ENCODE assay signal across 8 cellular contexts in the genomic region with DNA sequence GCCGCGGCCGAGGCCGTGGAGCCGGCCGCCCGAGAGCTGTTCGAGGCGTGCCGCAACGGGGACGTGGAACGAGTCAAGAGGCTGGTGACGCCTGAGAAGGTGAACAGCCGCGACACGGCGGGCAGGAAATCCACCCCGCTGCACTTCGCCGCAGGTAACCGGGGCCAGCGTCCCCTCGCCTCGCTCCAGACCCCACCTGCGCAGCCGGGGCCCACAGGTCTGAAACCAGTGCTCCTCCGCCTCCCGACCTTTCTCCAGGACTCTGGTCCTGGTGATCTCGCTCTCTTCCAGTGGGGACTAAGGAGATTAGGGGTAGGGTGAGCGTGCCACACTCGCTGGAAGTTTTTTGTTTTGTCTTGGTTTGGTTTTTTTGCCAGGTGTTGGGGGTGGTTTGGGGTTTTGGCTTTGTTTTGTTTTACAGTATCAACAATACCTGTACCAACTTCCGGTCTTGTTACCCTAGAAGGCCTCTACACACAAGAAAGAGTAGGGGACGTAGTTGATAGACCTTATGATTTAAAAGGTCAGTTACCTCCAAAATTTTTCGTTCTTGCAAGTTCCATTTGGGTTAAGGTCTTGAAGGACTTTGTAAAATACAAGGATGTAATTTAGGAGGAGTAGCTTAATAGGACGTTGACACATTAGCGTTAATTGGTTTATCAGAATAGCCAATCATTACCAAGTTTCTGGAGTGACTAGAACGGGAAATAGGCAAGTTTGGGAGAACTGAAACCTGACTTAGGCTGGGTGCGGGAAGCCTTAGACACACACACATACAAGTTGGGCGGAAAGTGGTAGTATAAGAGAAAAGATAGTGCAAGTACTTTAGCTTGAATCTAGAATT. TPM values are rescaled to one million over a fixed set of nuclear protein-coding genes. Genes with fewer than 3 reads are reported as not detected.
A peak's percentile ranks its signal among the peaks of the same experiment; 100 is the strongest.
DNase-seq lines count a peak whose midpoint lies in the region; ATAC-seq and TF ChIP-seq lines count a peak whose summit lies in the region.

No MANE protein-coding gene starts in this region.

- DNase-seq in BJ (ENCODE audit: low read depth) (peak; percentile 18), globus pallidus (ENCODE audit: low spot score) (peak; percentile 45), ovary (peak in 2 of 5 donors; percentile 35 to 53), NCI-H774 (lab: John Stamatoyannopoulos, UW) (no peak)
- peak; percentile 73 for DNase-seq in activated naive CD4-positive, alpha-beta T cell treated with anti-CD3 and anti-CD28 coated beads, Interleukin-2, amount 10 ng/mL, durations not matched to agents 7 days and 5 days

- ATAC-seq in GM18867 (IDR thresholded peaks at IDR 0.05; ENCODE audit: unreplicated experiment), result peak; percentile 43
- ATAC-seq in HG03064 (IDR thresholded peaks at IDR 0.05; ENCODE audit: low read depth, unreplicated experiment), result peak; percentile 40

- TF ChIP-seq EP300 in ovary (IDR thresholded peaks at IDR 0.05), result no peak

- no peaks in the 10 kb centered on the region for H3K9me2 ChIP-seq in OCI-LY1 (ENCODE audit: low read depth, low read length)

- TF ChIP-seq CTCF in BJ (IDR thresholded peaks at IDR 0.05; ENCODE audit: insufficient read depth, low read depth, low read length), result no peak
- TF ChIP-seq CTCF in OCI-LY1 (IDR thresholded peaks at IDR 0.05; ENCODE audit: low read length), result no peak
- TF ChIP-seq CTCF in ovary (IDR thresholded peaks at IDR 0.05), result no peak

- H3K27me3 Mint-ChIP-seq in activated naive CD4-positive, alpha-beta T cell treated with anti-CD3 and anti-CD28 coated beads, Interleukin-2, amount 10 ng/mL, durations not matched to agents 7 days and 5 days, result no peaks in the 10 kb centered on the region

- H3K27ac ChIP-seq in OCI-LY1 (ENCODE audit: low read depth, low read length, poor library complexity, severe bottlenecking), result peak overlapping the region; percentile 82
- peak overlapping the region; percentile 95 for H3K27ac ChIP-seq in ovary

- peak overlapping the region; percentile 96 for H3K4me3 ChIP-seq in BJ (ENCODE audit: low read depth, low read length)
- H3K4me3 ChIP-seq in OCI-LY1 (ENCODE audit: low read depth, low read length, poor library complexity, severe bottlenecking), result peak overlapping the region; percentile 96
- H3K4me3 ChIP-seq in ovary, result peak overlapping the region; percentile 81

- peak overlapping the region; percentile 98 for H3K4me2 ChIP-seq in OCI-LY1 (ENCODE audit: low read length)

- H3K27me3 ChIP-seq in BJ (ENCODE audit: control insufficient read depth, insufficient read depth, low read length), result no peaks in the 10 kb centered on the region
- H3K27me3 ChIP-seq in OCI-LY1 (ENCODE audit: insufficient read depth, low read length), result no peaks in the 10 kb centered on the region
- no peaks in the 10 kb centered on the region for H3K27me3 ChIP-seq in ovary

- no peaks in the 10 kb centered on the region for H4K20me1 ChIP-seq in OCI-LY1 (ENCODE audit: insufficient read depth, low read length)

- CTCF ChIA-PET in BJ (lab: Yijun Ruan, JAX), result interaction anchor here (0.9 to 1.0 kb wide), 2 partner anchors 17 to 163 kb away, joined by 3 to 4 read pairs; no protein-coding TSS in a partner anchor
- CTCF ChIA-PET in activated naive CD4-positive, alpha-beta T cell treated with anti-CD3 and anti-CD28 coated beads, Interleukin-2, amount 10 ng/mL, durations not matched to agents 7 days and 5 days (lab: Charles Lee), result interaction anchor here (0.7 to 1.5 kb wide), 4 partner anchors 40 to 133 kb away, joined by 3 to 4 read pairs (median 3); no protein-coding TSS in a partner anchor

- 0 to 1% (median 1%) methylated on average over 22 to 40 of the region's 40 CpGs for WGBS in ovary, 3 donors

- H2AFZ ChIP-seq in OCI-LY1 (ENCODE audit: low read length), result no peak overlapping the region

- no peak for TF ChIP-seq POLR2A in ovary (IDR thresholded peaks at IDR 0.05)

- peak overlapping the region; percentile 97 for H3K27ac Mint-ChIP-seq in activated naive CD4-positive, alpha-beta T cell treated with anti-CD3 and anti-CD28 coated beads, Interleukin-2, amount 10 ng/mL, durations not matched to agents 7 days and 5 days

- H3F3A ChIP-seq in OCI-LY1 (ENCODE audit: insufficient read depth, low read length), result no peaks in the 10 kb centered on the region

- no peaks in the 10 kb centered on the region for H3K9me3 ChIP-seq in OCI-LY1 (ENCODE audit: low read length)
- H3K9me3 ChIP-seq in ovary, result no peaks in the 10 kb centered on the region

- peaks cover 37% of the 10 kb centered on the region for H3K79me2 ChIP-seq in OCI-LY1 (ENCODE audit: insufficient read depth, low read length)

- POLR2A ChIA-PET in BJ (lab: Charles Lee), result no interaction called here

- no peaks in the 10 kb centered on the region for H3K36me3 ChIP-seq in BJ (ENCODE audit: control insufficient read depth, insufficient read depth, low read length)
- H3K36me3 ChIP-seq in OCI-LY1 (ENCODE audit: insufficient read depth, low read length), result peaks cover 7% of the 10 kb centered on the region; the same call in 1 of the 2 replicates
- H3K36me3 ChIP-seq in ovary, result no peaks in the 10 kb centered on the region

- H3K9me3 Mint-ChIP-seq in activated naive CD4-positive, alpha-beta T cell treated with anti-CD3 and anti-CD28 coated beads, Interleukin-2, amount 10 ng/mL, durations not matched to agents 7 days and 5 days, result no peaks in the 10 kb centered on the region

- peak overlapping the region; percentile 87 for H3K4me3 Mint-ChIP-seq in activated naive CD4-positive, alpha-beta T cell treated with anti-CD3 and anti-CD28 coated beads, Interleukin-2, amount 10 ng/mL, durations not matched to agents 7 days and 5 days

- peaks cover 60% of the 10 kb centered on the region for H3K4me1 Mint-ChIP-seq in activated naive CD4-positive, alpha-beta T cell treated with anti-CD3 and anti-CD28 coated beads, Interleukin-2, amount 10 ng/mL, durations not matched to agents 7 days and 5 days

- H3K4me1 ChIP-seq in OCI-LY1 (ENCODE audit: insufficient read depth, low read length, severe bottlenecking) (peaks cover 32% of the 10 kb centered on the region), ovary (ENCODE audit: insufficient read depth) (peaks cover 6% of the 10 kb centered on the region)

- peak overlapping the region; percentile 89 for H3K9ac ChIP-seq in OCI-LY1 (ENCODE audit: low read length)

- intact Hi-C loops in ovary (cut with DNase I), result no loop called here

- H3K36me3 Mint-ChIP-seq in activated naive CD4-positive, alpha-beta T cell treated with anti-CD3 and anti-CD28 coated beads, Interleukin-2, amount 10 ng/mL, durations not matched to agents 7 days and 5 days, result peaks cover 40% of the 10 kb centered on the region

RNA-seq across cellular contexts. Expression of a gene that starts 0.7 kb away (rescaled TPM):
- polyA plus RNA-seq in BJ (2011; rRNA removed), result 16.6 and 29.3 TPM in 2 replicates
- 24.5 and 28.9 TPM in 2 replicates for polyA minus RNA-seq in BJ (2011; rRNA and poly(A)+ RNA removed)
- total RNA-seq in ovary, result 10 to 100 TPM; 37.3 to 52.6 (median 44.2) TPM
- polyA plus RNA-seq in ovary, result 10 to 100 TPM; 19.4 to 29.7 TPM
